In genomic region chr14:100726467-100726811, GRCh38 we compare ENCODE assay signal across 1 cellular context.
A peak's percentile ranks its signal among the peaks of the same experiment; 100 is the strongest.
TF ChIP-seq lines count a peak whose summit lies in the region.

No MANE protein-coding gene starts in this region.

TF ChIP-seq in HepG2, 621 proteins besides CTCF, POLR2A, EP300 and RAD21 (continues in another document):
- TF ChIP-seq, protein P1, sequence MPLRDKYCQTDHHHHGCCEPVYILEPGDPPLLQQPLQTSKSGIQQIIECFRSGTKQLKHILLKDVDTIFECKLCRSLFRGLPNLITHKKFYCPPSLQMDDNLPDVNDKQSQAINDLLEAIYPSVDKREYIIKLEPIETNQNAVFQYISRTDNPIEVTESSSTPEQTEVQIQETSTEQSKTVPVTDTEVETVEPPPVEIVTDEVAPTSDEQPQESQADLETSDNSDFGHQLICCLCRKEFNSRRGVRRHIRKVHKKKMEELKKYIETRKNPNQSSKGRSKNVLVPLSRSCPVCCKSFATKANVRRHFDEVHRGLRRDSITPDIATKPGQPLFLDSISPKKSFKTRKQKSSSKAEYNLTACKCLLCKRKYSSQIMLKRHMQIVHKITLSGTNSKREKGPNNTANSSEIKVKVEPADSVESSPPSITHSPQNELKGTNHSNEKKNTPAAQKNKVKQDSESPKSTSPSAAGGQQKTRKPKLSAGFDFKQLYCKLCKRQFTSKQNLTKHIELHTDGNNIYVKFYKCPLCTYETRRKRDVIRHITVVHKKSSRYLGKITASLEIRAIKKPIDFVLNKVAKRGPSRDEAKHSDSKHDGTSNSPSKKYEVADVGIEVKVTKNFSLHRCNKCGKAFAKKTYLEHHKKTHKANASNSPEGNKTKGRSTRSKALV (CRISPR knock-in tag; IDR thresholded peaks at IDR 0.05): 0 out of 2 replicates have a peak, but pooled peaks have one; percentile 1
- TF ChIP-seq, protein P2, sequence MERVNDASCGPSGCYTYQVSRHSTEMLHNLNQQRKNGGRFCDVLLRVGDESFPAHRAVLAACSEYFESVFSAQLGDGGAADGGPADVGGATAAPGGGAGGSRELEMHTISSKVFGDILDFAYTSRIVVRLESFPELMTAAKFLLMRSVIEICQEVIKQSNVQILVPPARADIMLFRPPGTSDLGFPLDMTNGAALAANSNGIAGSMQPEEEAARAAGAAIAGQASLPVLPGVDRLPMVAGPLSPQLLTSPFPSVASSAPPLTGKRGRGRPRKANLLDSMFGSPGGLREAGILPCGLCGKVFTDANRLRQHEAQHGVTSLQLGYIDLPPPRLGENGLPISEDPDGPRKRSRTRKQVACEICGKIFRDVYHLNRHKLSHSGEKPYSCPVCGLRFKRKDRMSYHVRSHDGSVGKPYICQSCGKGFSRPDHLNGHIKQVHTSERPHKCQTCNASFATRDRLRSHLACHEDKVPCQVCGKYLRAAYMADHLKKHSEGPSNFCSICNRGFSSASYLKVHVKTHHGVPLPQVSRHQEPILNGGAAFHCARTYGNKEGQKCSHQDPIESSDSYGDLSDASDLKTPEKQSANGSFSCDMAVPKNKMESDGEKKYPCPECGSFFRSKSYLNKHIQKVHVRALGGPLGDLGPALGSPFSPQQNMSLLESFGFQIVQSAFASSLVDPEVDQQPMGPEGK (CRISPR knock-in tag; IDR thresholded peaks at IDR 0.05): peak; percentile 59
- no peak for TF ChIP-seq RFX5 (IDR thresholded peaks at IDR 0.05; ENCODE audit: low read depth, low read length)
- no peak for TF ChIP-seq NBN (conservative IDR thresholded peaks at IDR 0.05)
- TF ChIP-seq ZBTB14 (CRISPR knock-in tag; IDR thresholded peaks at IDR 0.05): peak; percentile 27; the same call in 1 of the 2 replicates
- TF ChIP-seq, protein P3, sequence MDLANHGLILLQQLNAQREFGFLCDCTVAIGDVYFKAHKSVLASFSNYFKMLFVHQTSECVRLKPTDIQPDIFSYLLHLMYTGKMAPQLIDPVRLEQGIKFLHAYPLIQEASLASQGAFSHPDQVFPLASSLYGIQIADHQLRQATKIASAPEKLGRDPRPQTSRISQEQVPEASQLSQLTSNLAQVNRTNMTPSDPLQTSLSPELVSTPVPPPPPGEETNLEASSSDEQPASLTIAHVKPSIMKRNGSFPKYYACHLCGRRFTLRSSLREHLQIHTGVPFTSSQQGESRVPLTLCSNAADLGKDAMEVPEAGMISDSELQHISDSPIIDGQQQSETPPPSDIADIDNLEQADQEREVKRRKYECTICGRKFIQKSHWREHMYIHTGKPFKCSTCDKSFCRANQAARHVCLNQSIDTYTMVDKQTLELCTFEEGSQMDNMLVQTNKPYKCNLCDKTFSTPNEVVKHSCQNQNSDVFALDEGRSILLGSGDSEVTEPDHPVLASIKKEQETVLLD (CRISPR knock-in tag; IDR thresholded peaks at IDR 0.05; ENCODE audit: low read depth): peak; percentile 60; the same call in 1 of the 2 replicates
- 0 out of 2 replicates have a peak, but pooled peaks have one; percentile 35 for TF ChIP-seq ZNF558 (CRISPR knock-in tag; IDR thresholded peaks at IDR 0.05; ENCODE audit: borderline replicate concordance)
- no peak for TF ChIP-seq DR1 (CRISPR knock-in tag; IDR thresholded peaks at IDR 0.05)
- no peak for TF ChIP-seq ZSCAN29 (CRISPR knock-in tag; conservative IDR thresholded peaks at IDR 0.05)
- no peak for TF ChIP-seq ZFP41 (CRISPR knock-in tag; IDR thresholded peaks at IDR 0.05; ENCODE audit: borderline replicate concordance)
- peak; percentile 72; the same call in 1 of the 2 replicates for TF ChIP-seq SALL1 (CRISPR knock-in tag; IDR thresholded peaks at IDR 0.05)
- TF ChIP-seq ZNF607 (CRISPR knock-in tag; IDR thresholded peaks at IDR 0.05; ENCODE audit: borderline replicate concordance): no peak; the same call in 1 of the 2 replicates
- 0 out of 2 replicates have a peak, but pooled peaks have one; percentile 50 for TF ChIP-seq MYC (CRISPR knock-in tag; IDR thresholded peaks at IDR 0.05; ENCODE audit: borderline replicate concordance)
- 0 out of 2 replicates have a peak, but pooled peaks have one; percentile 4 for TF ChIP-seq ZNF546 (CRISPR knock-in tag; conservative IDR thresholded peaks at IDR 0.05)
- TF ChIP-seq, protein P4, sequence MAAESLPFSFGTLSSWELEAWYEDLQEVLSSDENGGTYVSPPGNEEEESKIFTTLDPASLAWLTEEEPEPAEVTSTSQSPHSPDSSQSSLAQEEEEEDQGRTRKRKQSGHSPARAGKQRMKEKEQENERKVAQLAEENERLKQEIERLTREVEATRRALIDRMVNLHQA (CRISPR knock-in tag; IDR thresholded peaks at IDR 0.05): no peak
- TF ChIP-seq KDM5B (CRISPR knock-in tag; IDR thresholded peaks at IDR 0.05; ENCODE audit: borderline replicate concordance): 0 out of 2 replicates have a peak, but pooled peaks have one; percentile 56
- TF ChIP-seq, protein P5, sequence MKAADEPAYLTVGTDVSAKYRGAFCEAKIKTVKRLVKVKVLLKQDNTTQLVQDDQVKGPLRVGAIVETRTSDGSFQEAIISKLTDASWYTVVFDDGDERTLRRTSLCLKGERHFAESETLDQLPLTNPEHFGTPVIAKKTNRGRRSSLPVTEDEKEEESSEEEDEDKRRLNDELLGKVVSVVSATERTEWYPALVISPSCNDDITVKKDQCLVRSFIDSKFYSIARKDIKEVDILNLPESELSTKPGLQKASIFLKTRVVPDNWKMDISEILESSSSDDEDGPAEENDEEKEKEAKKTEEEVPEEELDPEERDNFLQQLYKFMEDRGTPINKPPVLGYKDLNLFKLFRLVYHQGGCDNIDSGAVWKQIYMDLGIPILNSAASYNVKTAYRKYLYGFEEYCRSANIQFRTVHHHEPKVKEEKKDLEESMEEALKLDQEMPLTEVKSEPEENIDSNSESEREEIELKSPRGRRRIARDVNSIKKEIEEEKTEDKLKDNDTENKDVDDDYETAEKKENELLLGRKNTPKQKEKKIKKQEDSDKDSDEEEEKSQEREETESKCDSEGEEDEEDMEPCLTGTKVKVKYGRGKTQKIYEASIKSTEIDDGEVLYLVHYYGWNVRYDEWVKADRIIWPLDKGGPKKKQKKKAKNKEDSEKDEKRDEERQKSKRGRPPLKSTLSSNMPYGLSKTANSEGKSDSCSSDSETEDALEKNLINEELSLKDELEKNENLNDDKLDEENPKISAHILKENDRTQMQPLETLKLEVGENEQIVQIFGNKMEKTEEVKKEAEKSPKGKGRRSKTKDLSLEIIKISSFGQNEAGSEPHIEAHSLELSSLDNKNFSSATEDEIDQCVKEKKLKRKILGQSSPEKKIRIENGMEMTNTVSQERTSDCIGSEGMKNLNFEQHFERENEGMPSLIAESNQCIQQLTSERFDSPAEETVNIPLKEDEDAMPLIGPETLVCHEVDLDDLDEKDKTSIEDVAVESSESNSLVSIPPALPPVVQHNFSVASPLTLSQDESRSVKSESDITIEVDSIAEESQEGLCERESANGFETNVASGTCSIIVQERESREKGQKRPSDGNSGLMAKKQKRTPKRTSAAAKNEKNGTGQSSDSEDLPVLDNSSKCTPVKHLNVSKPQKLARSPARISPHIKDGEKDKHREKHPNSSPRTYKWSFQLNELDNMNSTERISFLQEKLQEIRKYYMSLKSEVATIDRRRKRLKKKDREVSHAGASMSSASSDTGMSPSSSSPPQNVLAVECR (CRISPR knock-in tag; IDR thresholded peaks at IDR 0.05; ENCODE audit: borderline replicate concordance): no peak
- TF ChIP-seq PCBP2 (optimal IDR thresholded peaks at IDR 0.05; ENCODE audit: low read depth, low read length, poor library complexity, severe bottlenecking): no peak
- 0 out of 2 replicates have a peak, but pooled peaks have one; percentile 33 for TF ChIP-seq ARNT2 (CRISPR knock-in tag; IDR thresholded peaks at IDR 0.05; ENCODE audit: low read depth)
- TF ChIP-seq, protein P6, sequence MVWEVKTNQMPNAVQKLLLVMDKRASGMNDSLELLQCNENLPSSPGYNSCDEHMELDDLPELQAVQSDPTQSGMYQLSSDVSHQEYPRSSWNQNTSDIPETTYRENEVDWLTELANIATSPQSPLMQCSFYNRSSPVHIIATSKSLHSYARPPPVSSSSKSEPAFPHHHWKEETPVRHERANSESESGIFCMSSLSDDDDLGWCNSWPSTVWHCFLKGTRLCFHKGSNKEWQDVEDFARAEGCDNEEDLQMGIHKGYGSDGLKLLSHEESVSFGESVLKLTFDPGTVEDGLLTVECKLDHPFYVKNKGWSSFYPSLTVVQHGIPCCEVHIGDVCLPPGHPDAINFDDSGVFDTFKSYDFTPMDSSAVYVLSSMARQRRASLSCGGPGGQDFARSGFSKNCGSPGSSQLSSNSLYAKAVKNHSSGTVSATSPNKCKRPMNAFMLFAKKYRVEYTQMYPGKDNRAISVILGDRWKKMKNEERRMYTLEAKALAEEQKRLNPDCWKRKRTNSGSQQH (CRISPR knock-in tag; IDR thresholded peaks at IDR 0.05; ENCODE audit: low read depth): no peak
- TF ChIP-seq NRL (CRISPR knock-in tag; IDR thresholded peaks at IDR 0.05; ENCODE audit: borderline replicate concordance): peak; percentile 82
- TF ChIP-seq GABPB1 (CRISPR knock-in tag; IDR thresholded peaks at IDR 0.05): peak; percentile 29; the same call in 1 of the 2 replicates
- peak; percentile 53 for TF ChIP-seq HOXA3 (CRISPR knock-in tag; IDR thresholded peaks at IDR 0.05)
- TF ChIP-seq ZNF777 (CRISPR knock-in tag; IDR thresholded peaks at IDR 0.05): no peak; the same call in 1 of the 2 replicates
- TF ChIP-seq IKZF4 (CRISPR knock-in tag; IDR thresholded peaks at IDR 0.05; ENCODE audit: borderline replicate concordance, low read depth, not compliant biosample characterization): peak; percentile 12
- no peak for TF ChIP-seq SRSF9 (IDR thresholded peaks at IDR 0.05; ENCODE audit: borderline replicate concordance, insufficient read depth, low read depth, low read length, poor library complexity, severe bottlenecking)
- peak; percentile 82; the same call in 1 of the 2 replicates for TF ChIP-seq NFAT5 (CRISPR knock-in tag; IDR thresholded peaks at IDR 0.05)
- TF ChIP-seq SIX1 (CRISPR knock-in tag; IDR thresholded peaks at IDR 0.05; ENCODE audit: borderline replicate concordance): no peak
- TF ChIP-seq ARID3A (IDR thresholded peaks at IDR 0.05; ENCODE audit: low read depth, low read length): no peak
- TF ChIP-seq ZKSCAN8 (CRISPR knock-in tag; IDR thresholded peaks at IDR 0.05; ENCODE audit: borderline replicate concordance): no peak
- TF ChIP-seq JARID2 (CRISPR knock-in tag; IDR thresholded peaks at IDR 0.05; ENCODE audit: insufficient replicate concordance): no peak
- TF ChIP-seq ATF6 (CRISPR knock-in tag; conservative IDR thresholded peaks at IDR 0.05): no peak
